1 cellular context compared by ENCODE assay signal in the genomic region with DNA sequence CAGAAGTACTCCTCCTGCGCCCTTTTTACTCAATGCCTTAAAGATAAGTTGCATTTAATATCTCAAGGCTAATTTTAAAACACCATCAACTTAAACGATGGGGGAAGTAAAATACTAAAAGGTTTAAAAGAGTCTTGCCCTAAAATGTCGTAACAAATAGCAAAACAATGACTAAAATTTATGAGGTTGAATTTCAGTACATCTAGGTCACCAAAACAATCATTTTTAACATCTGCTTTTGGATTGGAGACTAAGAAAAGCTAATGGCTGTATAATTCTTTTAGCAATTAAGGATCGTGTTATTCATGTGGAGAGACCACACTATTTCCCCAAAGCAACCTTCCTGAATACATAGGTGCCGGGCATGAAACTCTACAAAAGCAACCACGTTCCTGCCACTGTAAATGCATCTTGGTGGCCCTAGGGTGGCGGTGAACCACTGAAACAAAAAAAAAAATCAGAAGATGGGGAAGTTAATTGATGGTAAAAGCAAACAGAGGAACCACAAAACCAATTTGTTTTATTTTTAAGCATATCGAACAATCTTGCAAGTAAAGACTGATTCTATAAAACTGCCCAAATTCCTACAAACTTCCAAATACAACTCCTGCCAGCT.
TF ChIP-seq lines count a peak whose summit lies in the region.

No MANE protein-coding gene starts in this region.

TF ChIP-seq in WTC11, 78 proteins besides CTCF, POLR2A, EP300 and RAD21 (continued from another document):
- TF ChIP-seq IRF2 (CRISPR knock-in tag; IDR thresholded peaks at IDR 0.05; ENCODE audit: borderline replicate concordance, low read depth) (no peak), ZNF232 (CRISPR knock-in tag; IDR thresholded peaks at IDR 0.05) (no peak), ELF4 (CRISPR knock-in tag; IDR thresholded peaks at IDR 0.05; ENCODE audit: low read depth) (no peak), FOXJ3 (CRISPR knock-in tag; IDR thresholded peaks at IDR 0.05; ENCODE audit: borderline replicate concordance) (no peak), ZNF317 (CRISPR knock-in tag; IDR thresholded peaks at IDR 0.05; ENCODE audit: borderline replicate concordance, low read depth) (no peak), ZNF219 (CRISPR knock-in tag; IDR thresholded peaks at IDR 0.05; ENCODE audit: borderline replicate concordance) (no peak)
- TF ChIP-seq, protein P1, sequence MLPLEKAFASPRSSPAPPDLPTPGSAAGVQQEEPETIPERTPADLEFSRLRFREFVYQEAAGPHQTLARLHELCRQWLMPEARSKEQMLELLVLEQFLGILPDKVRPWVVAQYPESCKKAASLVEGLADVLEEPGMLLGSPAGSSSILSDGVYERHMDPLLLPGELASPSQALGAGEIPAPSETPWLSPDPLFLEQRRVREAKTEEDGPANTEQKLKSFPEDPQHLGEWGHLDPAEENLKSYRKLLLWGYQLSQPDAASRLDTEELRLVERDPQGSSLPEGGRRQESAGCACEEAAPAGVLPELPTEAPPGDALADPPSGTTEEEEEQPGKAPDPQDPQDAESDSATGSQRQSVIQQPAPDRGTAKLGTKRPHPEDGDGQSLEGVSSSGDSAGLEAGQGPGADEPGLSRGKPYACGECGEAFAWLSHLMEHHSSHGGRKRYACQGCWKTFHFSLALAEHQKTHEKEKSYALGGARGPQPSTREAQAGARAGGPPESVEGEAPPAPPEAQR (CRISPR knock-in tag; IDR thresholded peaks at IDR 0.05), result no peak
- TF ChIP-seq, protein P2, sequence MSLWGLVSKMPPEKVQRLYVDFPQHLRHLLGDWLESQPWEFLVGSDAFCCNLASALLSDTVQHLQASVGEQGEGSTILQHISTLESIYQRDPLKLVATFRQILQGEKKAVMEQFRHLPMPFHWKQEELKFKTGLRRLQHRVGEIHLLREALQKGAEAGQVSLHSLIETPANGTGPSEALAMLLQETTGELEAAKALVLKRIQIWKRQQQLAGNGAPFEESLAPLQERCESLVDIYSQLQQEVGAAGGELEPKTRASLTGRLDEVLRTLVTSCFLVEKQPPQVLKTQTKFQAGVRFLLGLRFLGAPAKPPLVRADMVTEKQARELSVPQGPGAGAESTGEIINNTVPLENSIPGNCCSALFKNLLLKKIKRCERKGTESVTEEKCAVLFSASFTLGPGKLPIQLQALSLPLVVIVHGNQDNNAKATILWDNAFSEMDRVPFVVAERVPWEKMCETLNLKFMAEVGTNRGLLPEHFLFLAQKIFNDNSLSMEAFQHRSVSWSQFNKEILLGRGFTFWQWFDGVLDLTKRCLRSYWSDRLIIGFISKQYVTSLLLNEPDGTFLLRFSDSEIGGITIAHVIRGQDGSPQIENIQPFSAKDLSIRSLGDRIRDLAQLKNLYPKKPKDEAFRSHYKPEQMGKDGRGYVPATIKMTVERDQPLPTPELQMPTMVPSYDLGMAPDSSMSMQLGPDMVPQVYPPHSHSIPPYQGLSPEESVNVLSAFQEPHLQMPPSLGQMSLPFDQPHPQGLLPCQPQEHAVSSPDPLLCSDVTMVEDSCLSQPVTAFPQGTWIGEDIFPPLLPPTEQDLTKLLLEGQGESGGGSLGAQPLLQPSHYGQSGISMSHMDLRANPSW (CRISPR knock-in tag; conservative IDR thresholded peaks at IDR 0.05; ENCODE audit: low read depth), result no peak
